Comparison of ENCODE assay signal across 23 cellular contexts in genomic region chr2:176567361-176567760, GRCh38.
"Had no signal": no experiment of that assay in that cellular context is flagged by ENCODE, and none has a peak within 500 bp of the region (broad histone marks: within the 10 kb centered on the region; RNA-seq: fewer than 3 reads in every experiment).

No MANE protein-coding gene starts in this region.

- H3K36me3 ChIP-seq: colonic mucosa, gastrocnemius medialis, left lung, neutrophil, pancreas, thoracic aorta, tibial nerve, upper lobe of right lung, vagina had no signal

- ATAC-seq: esophagus mucosa; gastrocnemius medialis; left lung; mucosa of descending colon; natural killer cell treated with Interleukin-12 subunit alpha and Interleukin-12 subunit beta and Interleukin-15 and Interleukin-18, amount 100 ng/mL, for 72 hours; pancreas; sciatic nerve; stimulated activated memory B cell treated with anti-CD40 and anti-IgM and Interleukin-4, amounts not matched to agents 10 μg/mL and 1 μg/mL and 100 μg/mL, for 72 hours; stimulated activated naive CD8-positive, alpha-beta T cell treated with anti-CD3 and anti-CD28 coated beads, Interleukin-15, Interleukin-2, amounts not matched to agents 100 U/mL and 50 U/mL, for 24 hours; upper lobe of right lung had no signal

- DNase-seq: colonic mucosa; effector CD8-positive, alpha-beta T cell; endodermal cell; foreskin fibroblast; gastrocnemius medialis; head of caudate nucleus; left lung; mesenchymal stem cell; mucosa of descending colon; naive B cell; pancreas; stimulated activated CD4-positive, alpha-beta T cell treated with anti-CD3 and anti-CD28 coated beads, Interleukin-4, amount 100 ng/mL, for 4 hours; stimulated activated naive CD8-positive, alpha-beta T cell treated with anti-CD3 and anti-CD28 coated beads, Interleukin-15, Interleukin-2, amounts not matched to agents 100 U/mL and 50 U/mL, for 24 hours; upper lobe of right lung had no signal

- H3K27ac ChIP-seq: colonic mucosa, epithelial cell of prostate, gastrocnemius medialis, left lung, neutrophil, pancreas, thoracic aorta, tibial nerve, upper lobe of right lung, vagina had no signal

- H3K4me3 ChIP-seq: colonic mucosa, gastrocnemius medialis, left lung, mucosa of descending colon, pancreas, thoracic aorta, tibial nerve, upper lobe of right lung, vagina had no signal

- H3K9me3 ChIP-seq: colonic mucosa, gastrocnemius medialis, left lung, mucosa of descending colon, neutrophil, pancreas, thoracic aorta, tibial nerve, upper lobe of right lung, vagina had no signal

- H3K4me1 ChIP-seq: colonic mucosa, gastrocnemius medialis, left lung, pancreas, tibial nerve, upper lobe of right lung, vagina had no signal

- H3K27me3 ChIP-seq: colonic mucosa, vagina had no signal
